8 cellular contexts compared by ENCODE assay signal in the genomic region with DNA sequence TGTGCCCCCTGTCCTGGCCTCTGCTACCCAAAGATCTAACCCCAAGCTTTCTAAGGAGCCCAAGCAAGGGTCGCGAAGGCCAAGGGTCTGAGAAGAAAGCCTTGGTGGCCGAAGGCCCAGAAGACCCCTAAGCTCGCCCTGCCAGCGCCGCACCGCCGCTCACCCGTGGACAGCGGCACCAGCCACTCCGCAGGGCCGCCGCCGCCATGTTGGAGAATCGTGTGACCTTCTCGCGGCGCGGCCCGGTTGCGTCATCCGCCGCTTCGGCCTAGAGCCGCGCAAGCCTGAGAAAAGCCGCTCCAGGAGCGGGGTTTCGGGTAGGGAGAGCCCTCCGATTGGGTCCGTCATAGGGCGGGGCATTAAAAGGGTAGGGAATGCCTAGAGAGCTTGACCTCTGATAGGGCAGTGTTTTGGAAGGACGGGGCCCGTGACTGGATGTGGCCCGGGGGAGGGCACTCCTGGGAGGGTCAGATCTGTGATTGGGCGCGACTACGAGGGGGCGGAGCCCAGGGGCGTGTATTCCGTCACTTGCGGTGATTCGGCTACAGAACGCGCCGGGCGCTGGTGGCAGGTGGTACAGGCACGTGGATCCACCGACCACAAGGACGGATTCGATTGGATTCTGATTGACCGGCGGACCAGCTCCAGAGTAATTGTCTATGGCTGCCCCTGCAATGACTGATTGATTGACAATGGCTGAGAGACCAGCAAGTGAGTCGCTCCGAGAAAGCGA. TPM values are rescaled to one million over a fixed set of nuclear protein-coding genes. Genes with fewer than 3 reads are reported as not detected.
DNase-seq lines count a peak whose midpoint lies in the region; ATAC-seq, FAIRE-seq and TF ChIP-seq lines count a peak whose summit lies in the region.

A gene with protein sequence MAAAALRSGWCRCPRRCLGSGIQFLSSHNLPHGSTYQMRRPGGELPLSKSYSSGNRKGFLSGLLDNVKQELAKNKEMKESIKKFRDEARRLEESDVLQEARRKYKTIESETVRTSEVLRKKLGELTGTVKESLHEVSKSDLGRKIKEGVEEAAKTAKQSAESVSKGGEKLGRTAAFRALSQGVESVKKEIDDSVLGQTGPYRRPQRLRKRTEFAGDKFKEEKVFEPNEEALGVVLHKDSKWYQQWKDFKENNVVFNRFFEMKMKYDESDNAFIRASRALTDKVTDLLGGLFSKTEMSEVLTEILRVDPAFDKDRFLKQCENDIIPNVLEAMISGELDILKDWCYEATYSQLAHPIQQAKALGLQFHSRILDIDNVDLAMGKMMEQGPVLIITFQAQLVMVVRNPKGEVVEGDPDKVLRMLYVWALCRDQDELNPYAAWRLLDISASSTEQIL (minus strand): TSS at position 223 of the 733 bp plus-strand sequence. CDS start 15 bp downstream, at position 208.

- DNase-seq in NCI-H2107 treated with DMSO at 0.1 percent for 48 hours (lab: John Stamatoyannopoulos, UW; ENCODE audit: unreplicated experiment) (peak; percentile 99), body of pancreas (peak; percentile 99 to 100 (median 99)), iPS DF 19.7 (ENCODE audit: low read depth, low spot score) (peak; percentile 97), sciatic nerve (ENCODE audit: low spot score) (peak; percentile 99)

- intact Hi-C loops in body of pancreas (cut with DNase I) (no loop called here), sciatic nerve (cut with DNase I) (no loop called here)

- H3K27ac ChIP-seq in 22Rv1 (peak within 1 kb of the TSS; percentile 84), body of pancreas (peak within 1 kb of the TSS; percentile 88 to 100 (median 96))

- FAIRE-seq in TTC549 (lab: Jason Lieb, UNC) = peak; percentile 97

- WGBS in body of pancreas, 2 donors = 0 to 1% methylated on average over 17 to 50 of the region's 56 CpGs

- ATAC-seq in GM18520 (IDR thresholded peaks at IDR 0.05; ENCODE audit: unreplicated experiment) (peak; percentile 93), HG03064 (IDR thresholded peaks at IDR 0.05; ENCODE audit: low read depth, unreplicated experiment) (peak; percentile 93), body of pancreas (peak; percentile 98), sciatic nerve (peak; percentile 99)

- TF ChIP-seq CTCF in 22Rv1 (IDR thresholded peaks at IDR 0.05) (no peak), body of pancreas (IDR thresholded peaks at IDR 0.05) (no peak)

- TF ChIP-seq POLR2A in body of pancreas (IDR thresholded peaks at IDR 0.05) = peak; percentile 85 to 95 (median 87)

- no peaks in the 10 kb centered on the region for H3K9me3 ChIP-seq in body of pancreas

- H3K4me3 ChIP-seq in body of pancreas = peak within 1 kb of the TSS; percentile 52 to 57

- H3K27me3 ChIP-seq in body of pancreas = no peaks in the 10 kb centered on the region

- peaks cover 0 to 4% of the 10 kb centered on the region in 2 donors for H3K36me3 ChIP-seq in body of pancreas (replicated peaks in 1 of 2; ENCODE audit: insufficient read depth in 1 of 2, low read depth in 2 of 2)

- H3K4me1 ChIP-seq in body of pancreas = peaks cover 27% of the 10 kb centered on the region

RNA-seq across cellular contexts. Expression of the gene that starts here (rescaled TPM):
- total RNA-seq in body of pancreas = 10 to 100 TPM; 20.5 to 73.8 TPM
- 49.6 TPM for total RNA-seq in sciatic nerve

Comparison
In these comparisons a context has a peak if more than half of its experiments do, and no peak if none do; other contexts are left out.
1. Peak in every context shown above with its lines: DNase-seq, ATAC-seq, H3K4me3 ChIP-seq and H3K27ac ChIP-seq.